Comparison of ENCODE assay signal across 8 cellular contexts in genomic region chr2:127811397-127811860, GRCh38. TPM values are rescaled to one million over a fixed set of nuclear protein-coding genes. Genes with fewer than 3 reads are reported as not detected.
DNase-seq lines count a peak whose midpoint lies in the region; ATAC-seq lines count a peak whose summit lies in the region.

No MANE protein-coding gene starts in this region.

- H3K27me3 ChIP-seq in adipocyte (replicated peaks; ENCODE audit: control insufficient read depth, insufficient read depth, low read length) (no peaks in the 10 kb centered on the region), iPS-18a (ENCODE audit: control insufficient read depth, insufficient read depth, low read length) (no peaks in the 10 kb centered on the region)

- H3K27ac ChIP-seq in iPS-18a (ENCODE audit: low read length) = peak overlapping the region; percentile 97

- DNase-seq in adipocyte (ENCODE audit: low read depth) = peak; percentile 23
- DNase-seq in stimulated activated naive CD8-positive, alpha-beta T cell treated with anti-CD3 and anti-CD28 coated beads, Interleukin-15, Interleukin-2, amounts not matched to agents 100 U/mL and 50 U/mL, for 24 hours = no peak
- DNase-seq in posterior vena cava (ENCODE audit: low spot score) = no peak
- no peak for DNase-seq in T1000 (lab: John Stamatoyannopoulos, UW)

- intact Hi-C loops in posterior vena cava (cut with DNase I) = no loop called here

- H3K9ac ChIP-seq in adipocyte (ENCODE audit: low read length) (peak overlapping the region; percentile 94), iPS-18a (ENCODE audit: low read length) (peak overlapping the region; percentile 99)

- H3K36me3 ChIP-seq in adipocyte (ENCODE audit: control insufficient read depth, insufficient read depth, low read length, severe bottlenecking) (no peaks in the 10 kb centered on the region), iPS-18a (ENCODE audit: control insufficient read depth, low read depth, low read length) (no peaks in the 10 kb centered on the region)

- ATAC-seq in GM18511 (IDR thresholded peaks at IDR 0.05; ENCODE audit: unreplicated experiment) (peak; percentile 51), HG03196 (IDR thresholded peaks at IDR 0.05; ENCODE audit: unreplicated experiment) (peak; percentile 35), HG02938 (IDR thresholded peaks at IDR 0.05; ENCODE audit: unreplicated experiment) (no peak)
- peak; percentile 38 for ATAC-seq in stimulated activated naive CD8-positive, alpha-beta T cell treated with anti-CD3 and anti-CD28 coated beads, Interleukin-15, Interleukin-2, amounts not matched to agents 100 U/mL and 50 U/mL, for 24 hours

- H3K9me3 ChIP-seq in adipocyte (ENCODE audit: control insufficient read depth, low read length) = no peaks in the 10 kb centered on the region
- H3K9me3 ChIP-seq in iPS-18a (ENCODE audit: control insufficient read depth, low read depth, low read length) = no peaks in the 10 kb centered on the region

- H3K4me3 ChIP-seq in adipocyte (ENCODE audit: low read length) = peak overlapping the region; percentile 85
- peak overlapping the region; percentile 98 for H3K4me3 ChIP-seq in iPS-18a (ENCODE audit: low read length)

- H3K4me1 ChIP-seq in adipocyte (ENCODE audit: control insufficient read depth, insufficient read depth, low read length) (peaks cover 23% of the 10 kb centered on the region), iPS-18a (ENCODE audit: control insufficient read depth, low read depth, low read length) (peaks cover 6% of the 10 kb centered on the region)

RNA-seq across cellular contexts. Expression of gene WDR33, which starts 0.5 kb away (rescaled TPM):
- total RNA-seq in posterior vena cava = 10 to 100 TPM; 41.8 to 48.6 TPM

RNA-seq across cellular contexts. Expression of gene POLR2D, which starts 46.5 kb away (rescaled TPM):
- 10 to 100 TPM; 21.3 to 21.4 TPM for total RNA-seq in posterior vena cava
